ENCODE assay signal across 22 cellular contexts in the genomic region with DNA sequence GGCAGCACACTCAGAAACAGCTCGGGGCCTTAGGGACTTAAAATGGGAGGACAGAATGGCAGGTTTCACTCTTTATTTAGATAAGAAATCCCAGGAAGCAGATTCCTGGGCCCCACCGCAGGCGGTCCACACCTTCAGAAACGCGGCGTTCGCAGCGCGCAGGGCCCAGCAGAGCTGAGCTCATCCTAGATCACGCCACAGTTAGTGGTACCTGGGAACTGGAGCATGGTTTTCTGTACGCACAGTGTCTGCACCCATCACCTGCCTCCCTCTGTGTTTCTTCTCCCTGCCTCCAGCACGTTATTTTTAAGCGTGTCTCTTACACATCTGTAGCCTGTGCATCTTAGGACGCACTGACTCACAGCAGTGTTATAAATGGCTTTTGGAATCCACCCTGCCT.
"Had no signal": no experiment of that assay in that cellular context is flagged by ENCODE, and none has a peak within 500 bp of the region (broad histone marks: within the 10 kb centered on the region; RNA-seq: fewer than 3 reads in every experiment).

No MANE protein-coding gene starts in this region.

- DNase-seq: activated CD4-positive, alpha-beta memory T cell treated with anti-CD3 and anti-CD28 coated beads for 36 hours; activated CD4-positive, alpha-beta T cell treated with anti-CD3 and anti-CD28 coated beads, Interleukin-2, amount 10 ng/mL, durations not matched to agents 24 days and 14 days; activated CD4-positive, CD25-positive, alpha-beta regulatory T cell treated with anti-CD3 and anti-CD28 coated beads, Interleukin-2, amount 50 U/mL, for 72 hours; activated T-cell treated with anti-CD3 and anti-CD28 coated beads, Interleukin-2, amount 50 U/mL, for 4 hours; dermis blood vessel endothelial cell; effector CD8-positive, alpha-beta T cell; left cardiac atrium; mammary epithelial cell; naive B cell; stimulated activated CD4-positive, alpha-beta T cell treated with anti-CD3 and anti-CD28 coated beads, Interleukin-4, amount 100 ng/mL, for 24 hours; T-helper 17 cell; T1000 had no signal

- H3K36me3 ChIP-seq: vagina had no signal

- H3K4me3 ChIP-seq: breast epithelium, skin epidermis, vagina had no signal

- H3K4me1 Mint-ChIP-seq: activated CD4-positive, alpha-beta T cell treated with anti-CD3 and anti-CD28 coated beads, Interleukin-2, amount 10 ng/mL, durations not matched to agents 24 days and 14 days; central memory CD8-positive, alpha-beta T cell; naive B cell; stimulated activated effector memory CD8-positive, alpha-beta T cell treated with anti-CD3 and anti-CD28 coated beads, Interleukin-12 subunit alpha, Interleukin-12 subunit beta, amount 100 ng/mL, for 72 hours had no signal

- H3K9me3 ChIP-seq: breast epithelium, vagina had no signal

- H3K27ac ChIP-seq: breast epithelium, skin epidermis, vagina had no signal

- H3K36me3 Mint-ChIP-seq: activated CD4-positive, alpha-beta memory T cell treated with anti-CD3 and anti-CD28 coated beads for 36 hours; activated naive CD4-positive, alpha-beta T cell treated with anti-CD3 and anti-CD28 coated beads, Interleukin-2, amount 50 U/mL, for 72 hours; stimulated activated effector memory CD8-positive, alpha-beta T cell treated with anti-CD3 and anti-CD28 coated beads, Interleukin-12 subunit alpha, Interleukin-12 subunit beta, amount 100 ng/mL, for 72 hours had no signal

- H3K27me3 ChIP-seq: breast epithelium, vagina had no signal

- ATAC-seq: activated naive CD4-positive, alpha-beta T cell treated with anti-CD3 and anti-CD28 coated beads, Interleukin-2, amount 50 U/mL, for 72 hours; activated T-cell treated with anti-CD3 and anti-CD28 coated beads, Interleukin-2, amount 50 U/mL, for 4 hours; left cardiac atrium; sciatic nerve; stimulated activated effector memory CD8-positive, alpha-beta T cell treated with anti-CD3 and anti-CD28 coated beads, Interleukin-12 subunit alpha, Interleukin-12 subunit beta, amount 100 ng/mL, for 72 hours; T-helper 17 cell had no signal

- H3K27me3 Mint-ChIP-seq: activated CD4-positive, alpha-beta memory T cell treated with anti-CD3 and anti-CD28 coated beads for 36 hours; activated CD4-positive, alpha-beta T cell treated with anti-CD3 and anti-CD28 coated beads, Interleukin-2, amount 10 ng/mL, durations not matched to agents 24 days and 14 days; naive B cell; stimulated activated naive CD8-positive, alpha-beta T cell treated with anti-CD3 and anti-CD28 coated beads, Interleukin-15, Interleukin-2, amounts not matched to agents 100 ng/mL and 50 ng/mL, for 24 hours; type B pancreatic cell had no signal

- H3K4me1 ChIP-seq: breast epithelium had no signal

- H3K4me3 Mint-ChIP-seq: activated CD4-positive, alpha-beta memory T cell treated with anti-CD3 and anti-CD28 coated beads for 36 hours; activated CD4-positive, alpha-beta T cell treated with anti-CD3 and anti-CD28 coated beads, Interleukin-2, amount 10 ng/mL, durations not matched to agents 24 days and 14 days; activated T-cell treated with anti-CD3 and anti-CD28 coated beads, Interleukin-2, amount 50 U/mL, for 4 hours; central memory CD8-positive, alpha-beta T cell; naive B cell; stimulated activated effector memory CD8-positive, alpha-beta T cell treated with anti-CD3 and anti-CD28 coated beads, Interleukin-12 subunit alpha, Interleukin-12 subunit beta, amount 100 ng/mL, for 72 hours; stimulated activated naive CD8-positive, alpha-beta T cell treated with anti-CD3 and anti-CD28 coated beads, Interleukin-15, Interleukin-2, amounts not matched to agents 100 ng/mL and 50 ng/mL, for 24 hours; T-helper 17 cell; type B pancreatic cell had no signal

- H3K9me3 Mint-ChIP-seq: activated CD4-positive, alpha-beta memory T cell treated with anti-CD3 and anti-CD28 coated beads for 36 hours; activated CD4-positive, alpha-beta T cell treated with anti-CD3 and anti-CD28 coated beads, Interleukin-2, amount 10 ng/mL, durations not matched to agents 24 days and 14 days; activated naive CD4-positive, alpha-beta T cell treated with anti-CD3 and anti-CD28 coated beads, Interleukin-2, amount 50 U/mL, for 72 hours; activated T-cell treated with anti-CD3 and anti-CD28 coated beads, Interleukin-2, amount 50 U/mL, for 4 hours; activated T-helper 2 cell treated with anti-CD3 and anti-CD28 coated beads, Interferon-gamma antibody, Interleukin-2, Interleukin-4, amounts not matched to agents 10 μg/mL and 5 μg/mL and 100 μg/mL, durations not matched to agents 14 hours and 24 hours and 36 hours; central memory CD8-positive, alpha-beta T cell; naive B cell; stimulated activated effector memory CD8-positive, alpha-beta T cell treated with anti-CD3 and anti-CD28 coated beads, Interleukin-12 subunit alpha, Interleukin-12 subunit beta, amount 100 ng/mL, for 72 hours; stimulated activated naive CD8-positive, alpha-beta T cell treated with anti-CD3 and anti-CD28 coated beads, Interleukin-15, Interleukin-2, amounts not matched to agents 100 ng/mL and 50 ng/mL, for 24 hours; type B pancreatic cell had no signal

- H3K27ac Mint-ChIP-seq: activated CD4-positive, alpha-beta memory T cell treated with anti-CD3 and anti-CD28 coated beads for 36 hours; activated CD4-positive, alpha-beta T cell treated with anti-CD3 and anti-CD28 coated beads, Interleukin-2, amount 10 ng/mL, durations not matched to agents 24 days and 14 days; activated naive CD4-positive, alpha-beta T cell treated with anti-CD3 and anti-CD28 coated beads, Interleukin-2, amount 50 U/mL, for 72 hours; activated T-helper 2 cell treated with anti-CD3 and anti-CD28 coated beads, Interferon-gamma antibody, Interleukin-2, Interleukin-4, amounts not matched to agents 10 μg/mL and 5 μg/mL and 100 μg/mL, durations not matched to agents 14 hours and 24 hours and 36 hours; naive B cell; stimulated activated effector memory CD8-positive, alpha-beta T cell treated with anti-CD3 and anti-CD28 coated beads, Interleukin-12 subunit alpha, Interleukin-12 subunit beta, amount 100 ng/mL, for 72 hours; stimulated activated naive CD8-positive, alpha-beta T cell treated with anti-CD3 and anti-CD28 coated beads, Interleukin-15, Interleukin-2, amounts not matched to agents 100 ng/mL and 50 ng/mL, for 24 hours; T-helper 17 cell; type B pancreatic cell had no signal
